ENCODE assay signal across 8 cellular contexts in the genomic region with DNA sequence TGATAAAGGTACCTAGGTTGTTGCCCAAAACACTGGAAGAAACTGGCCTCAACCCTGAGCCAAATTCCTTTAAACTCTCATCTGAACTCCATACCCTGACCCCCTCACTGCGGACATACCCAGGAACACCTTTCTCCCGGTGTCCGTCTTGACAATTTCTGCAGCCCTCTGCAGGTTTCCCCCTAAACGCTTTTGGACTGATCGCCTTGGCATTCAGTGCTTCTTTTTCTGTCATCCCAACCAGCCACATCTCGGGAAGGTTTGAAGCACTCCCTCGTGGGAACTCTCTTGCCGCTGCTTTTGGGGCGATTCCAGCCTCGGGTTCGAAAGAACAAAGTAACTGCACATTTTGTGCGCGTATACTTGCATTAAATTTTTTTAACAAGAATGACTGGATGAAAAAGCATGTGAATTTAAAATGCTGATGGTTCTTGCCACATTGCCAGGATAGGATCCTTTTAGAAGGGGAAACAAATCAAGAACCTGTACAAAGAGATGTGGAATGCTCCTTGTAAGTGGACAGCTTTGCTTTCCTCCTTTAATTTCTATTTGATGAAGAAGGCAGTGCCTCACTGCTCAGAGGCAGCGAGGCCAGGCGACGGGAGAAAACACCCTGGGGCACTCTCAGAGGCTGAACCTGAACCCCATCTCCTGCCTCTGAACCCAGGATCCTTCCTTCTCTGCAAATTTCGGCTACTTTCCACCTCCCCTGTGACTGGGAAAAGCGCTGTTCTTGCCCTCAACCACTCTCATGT. TPM values are rescaled to one million over a fixed set of nuclear protein-coding genes. Genes with fewer than 3 reads are reported as not detected.
DNase-seq lines count a peak whose midpoint lies in the region; ATAC-seq and TF ChIP-seq lines count a peak whose summit lies in the region.

No MANE protein-coding gene starts in this region.

- in situ Hi-C loops in T47D (cut with HindIII; ENCODE audit: low pct_unique_long_range_greater_than_20kb, low sequenced_read_pairs), result no loop called here

- intact Hi-C loops in Right ventricle myocardium superior (cut with DNase I) (no loop called here), cardiac septum (cut with DNase I) (loop anchor here (5.0 kb wide), 2 partner anchors 35 to 50 kb away; a partner anchor contains a TSS), thyroid gland (cut with DNase I) (loop anchor here (10.0 kb wide), 1 partner anchor 47 kb away; a partner anchor contains a TSS)

- H3K36me3 ChIP-seq in thyroid gland, result no peaks in the 10 kb centered on the region

- ATAC-seq in Right ventricle myocardium superior (ENCODE audit: poor library complexity) (peak; percentile 9), left lobe of liver (peak; percentile 36), GM21381 (IDR thresholded peaks at IDR 0.05; ENCODE audit: unreplicated experiment) (no peak)

- DNase-seq in Right ventricle myocardium superior (no peak), cardiac septum (ENCODE audit: low spot score) (no peak), T47D (ENCODE audit: low read depth in 1 of 2, low spot score in 1 of 2) (peak; percentile 37 to 50), left lobe of liver (ENCODE audit: low spot score) (no peak), thyroid gland (peak in 1 of 2 donors; percentile 21), NCI-H345 (lab: John Stamatoyannopoulos, UW) (no peak)
- no peak for DNase-seq in Jurkat, Clone E6-1 (ENCODE audit: low read depth, low spot score)

- H3K27me3 ChIP-seq in thyroid gland, result no peaks in the 10 kb centered on the region

- 36 to 45% methylated on average over 18 of the region's 18 CpGs for WGBS in thyroid gland, 2 donors

- no peak for TF ChIP-seq POLR2A in thyroid gland (IDR thresholded peaks at IDR 0.05)

- peak overlapping the region; percentile 99 for H3K4me3 ChIP-seq in Jurkat, Clone E6-1 (ENCODE audit: low read length)
- H3K4me3 ChIP-seq in thyroid gland (replicated peaks in 1 of 3), result peak overlapping the region; percentile 61 to 67 (median 64)

- peak overlapping the region; percentile 88 to 96 (median 94) for H3K27ac ChIP-seq in thyroid gland

- TF ChIP-seq CTCF in thyroid gland (IDR thresholded peaks at IDR 0.05), result no peak

- peaks cover 15 to 19% of the 10 kb centered on the region in 2 donors for H3K4me1 ChIP-seq in thyroid gland

- no peaks in the 10 kb centered on the region for H3K9me3 ChIP-seq in thyroid gland

RNA-seq across cellular contexts. Expression of a gene that starts 0.6 kb away (rescaled TPM):
- 14.3 TPM for total RNA-seq in Right ventricle myocardium superior
- 13.5 TPM for total RNA-seq in cardiac septum
- polyA plus RNA-seq in Jurkat, Clone E6-1 (2012; ENCODE audit: insufficient read depth, insufficient read length), result 23.6 TPM
- total RNA-seq in left lobe of liver, result 44.4 TPM
- total RNA-seq in thyroid gland, result 10 to 100 TPM; 34.8 to 38.6 (median 36.5) TPM

RNA-seq across cellular contexts. Expression of a gene that starts 34.9 kb away (rescaled TPM):
- total RNA-seq in Right ventricle myocardium superior (11.9 TPM), cardiac septum (15.3 TPM), left lobe of liver (2.4 TPM), thyroid gland (10 to 100 TPM; 10.8 to 24.1 (median 13.1) TPM)
- polyA plus RNA-seq in Jurkat, Clone E6-1 (2012; ENCODE audit: insufficient read depth, insufficient read length), result 108 TPM

RNA-seq across cellular contexts. Expression of a gene that starts 48.9 kb away (rescaled TPM):
- total RNA-seq in Right ventricle myocardium superior (39.7 TPM), cardiac septum (46.2 TPM), left lobe of liver (46.2 TPM), thyroid gland (10 to 100 TPM; 46.9 to 54.8 (median 50.1) TPM)
- polyA plus RNA-seq in Jurkat, Clone E6-1 (2012; ENCODE audit: insufficient read depth, insufficient read length), result 43.2 TPM

Comparison
In these comparisons a context has a peak if more than half of its experiments do, and no peak if none do; other contexts are left out.
1. DNase-seq: peak in T47D (2 of 2); none in Right ventricle myocardium superior (single experiment), cardiac septum (single experiment), Jurkat, Clone E6-1 (single experiment), left lobe of liver (single experiment) and NCI-H345 (single experiment).